ENCODE assay signal across 1 cellular context in genomic region chr12:51846911-51847829, GRCh38.
TF ChIP-seq lines count a peak whose summit lies in the region.

No MANE protein-coding gene starts in this region.

TF ChIP-seq in GM23338, 12 proteins besides CTCF, POLR2A, EP300 and RAD21 (continued from another document):
- no peak for TF ChIP-seq STAT1 (IDR thresholded peaks at IDR 0.05; ENCODE audit: unreplicated experiment)
- no peak for TF ChIP-seq JUNB (IDR thresholded peaks at IDR 0.05; ENCODE audit: unreplicated experiment)
- TF ChIP-seq REST (IDR thresholded peaks at IDR 0.05; ENCODE audit: unreplicated experiment): no peak
- TF ChIP-seq EZH2phosphoT487 (IDR thresholded peaks at IDR 0.05; ENCODE audit: unreplicated experiment): no peak
- no peak for TF ChIP-seq POLR2AphosphoS5 (IDR thresholded peaks at IDR 0.05; ENCODE audit: low read depth)
- no peak for TF ChIP-seq ETS1 (IDR thresholded peaks at IDR 0.05)
- TF ChIP-seq ZNF331 (CRISPR knock-in tag; IDR thresholded peaks at IDR 0.05; ENCODE audit: low read depth): no peak
- TF ChIP-seq ZNF462 (CRISPR knock-in tag; IDR thresholded peaks at IDR 0.05): no peak
- TF ChIP-seq ZNF114 (CRISPR knock-in tag; IDR thresholded peaks at IDR 0.05): no peak
